Comparison of ENCODE assay signal across 17 cellular contexts in genomic region chr20:62193079-62194025, GRCh38. TPM values are rescaled to one million over a fixed set of nuclear protein-coding genes. Genes with fewer than 3 reads are reported as not detected.
"Had no signal": no experiment of that assay in that cellular context is flagged by ENCODE, and none has a peak within 500 bp of the region (broad histone marks: within the 10 kb centered on the region; RNA-seq: fewer than 3 reads in every experiment).

No MANE protein-coding gene starts in this region.

- H3K4me3 Mint-ChIP-seq: activated CD4-positive, alpha-beta T cell treated with anti-CD3 and anti-CD28 coated beads, Interleukin-2, amount 10 ng/mL, durations not matched to agents 7 days and 5 days; activated T-cell treated with anti-CD3 and anti-CD28 coated beads, Interleukin-2, amount 50 U/mL, for 72 hours; effector memory CD8-positive, alpha-beta T cell had no signal

- H3K27me3 Mint-ChIP-seq: activated CD4-positive, alpha-beta T cell treated with anti-CD3 and anti-CD28 coated beads, Interleukin-2, amount 10 ng/mL, durations not matched to agents 7 days and 5 days; effector memory CD8-positive, alpha-beta T cell had no signal

- H3K4me1 Mint-ChIP-seq: activated CD4-positive, alpha-beta T cell treated with anti-CD3 and anti-CD28 coated beads, Interleukin-2, amount 10 ng/mL, durations not matched to agents 7 days and 5 days had no signal

- H3K27ac ChIP-seq: breast epithelium, ovary, sigmoid colon, upper lobe of right lung had no signal

- H3K9me3 ChIP-seq: breast epithelium, ovary, sigmoid colon, upper lobe of right lung had no signal

- H3K27ac Mint-ChIP-seq: activated CD4-positive, alpha-beta T cell treated with anti-CD3 and anti-CD28 coated beads, Interleukin-2, amount 10 ng/mL, durations not matched to agents 7 days and 5 days; activated T-cell treated with anti-CD3 and anti-CD28 coated beads, Interleukin-2, amount 50 U/mL, for 72 hours had no signal

- H3K36me3 ChIP-seq: breast epithelium, ovary had no signal

- DNase-seq: activated CD4-positive, alpha-beta T cell treated with anti-CD3 and anti-CD28 coated beads, Interleukin-2, amount 10 ng/mL, durations not matched to agents 7 days and 5 days; activated CD8-positive, alpha-beta memory T cell treated with anti-CD3 and anti-CD28 coated beads, Interleukin-2, amount 50 U/mL, for 48 hours; activated effector memory CD4-positive, alpha-beta T cell treated with anti-CD3 and anti-CD28 coated beads, Interleukin-2, amount 50 U/mL, for 16 hours; activated naive CD4-positive, alpha-beta T cell treated with anti-CD3 and anti-CD28 coated beads, Interleukin-2, amount 50 U/mL, for 16 hours; activated T-cell treated with anti-CD3 and anti-CD28 coated beads, Interleukin-2, amount 50 U/mL, for 72 hours; effector memory CD8-positive, alpha-beta T cell; hippocampal formation; islet precursor cell; sigmoid colon; stimulated activated naive CD4-positive, alpha-beta T cell; T1000; upper lobe of right lung had no signal

- H3K4me3 ChIP-seq: breast epithelium, ovary, sigmoid colon, upper lobe of right lung had no signal

- ATAC-seq: activated T-cell treated with anti-CD3 and anti-CD28 coated beads, Interleukin-2, amount 50 U/mL, for 72 hours; effector memory CD8-positive, alpha-beta T cell; upper lobe of right lung had no signal

- H3K4me1 ChIP-seq: breast epithelium, sigmoid colon, upper lobe of right lung had no signal

- H3K9me3 Mint-ChIP-seq: activated CD4-positive, alpha-beta T cell treated with anti-CD3 and anti-CD28 coated beads, Interleukin-2, amount 10 ng/mL, durations not matched to agents 7 days and 5 days; activated T-cell treated with anti-CD3 and anti-CD28 coated beads, Interleukin-2, amount 50 U/mL, for 72 hours; effector memory CD8-positive, alpha-beta T cell had no signal

- H3K27me3 ChIP-seq: breast epithelium, ovary, sigmoid colon, upper lobe of right lung had no signal

RNA-seq across cellular contexts. Expression of gene HRH3, which starts 26.7 kb away (rescaled TPM):
- total RNA-seq: activated CD4-positive, alpha-beta T cell treated with anti-CD3 and anti-CD28 coated beads, Interleukin-2, amount 10 ng/mL, durations not matched to agents 7 days and 5 days; activated T-cell treated with anti-CD3 and anti-CD28 coated beads, Interleukin-2, amount 50 U/mL, for 72 hours; breast epithelium; dermis microvascular lymphatic vessel endothelial cell; mononuclear cell; ovary; sigmoid colon; T-helper 1 cell treated with Interleukin-12 subunit alpha and Interleukin-12 subunit beta and Interleukin-4 antibody, amounts not matched to agents 30 ng/mL and 1 ng/mL, for 36 hours; upper lobe of right lung had no signal
